7 cellular contexts compared by ENCODE assay signal in the genomic region with DNA sequence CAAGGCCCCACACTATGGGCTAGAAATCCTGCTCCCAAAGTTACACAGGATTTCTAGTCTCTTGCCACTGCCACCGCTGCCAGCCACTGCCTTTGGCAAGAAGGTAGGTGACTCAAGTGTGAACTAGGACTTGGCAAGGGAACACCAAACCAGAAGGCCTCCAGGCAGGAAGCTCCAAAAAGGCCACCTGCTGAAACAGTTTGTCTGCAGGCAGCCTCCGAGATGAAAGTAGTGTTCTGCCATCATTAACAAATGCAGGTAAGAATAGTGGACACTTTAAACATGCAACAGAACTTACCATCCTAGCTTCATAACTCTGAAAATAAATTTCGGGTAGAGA. TPM values are rescaled to one million over a fixed set of nuclear protein-coding genes. Genes with fewer than 3 reads are reported as not detected.
DNase-seq lines count a peak whose midpoint lies in the region; ATAC-seq and TF ChIP-seq lines count a peak whose summit lies in the region.

No MANE protein-coding gene starts in this region.

- H3K9me3 ChIP-seq in esophagus squamous epithelium = no peaks in the 10 kb centered on the region

- H3K27me3 ChIP-seq in esophagus squamous epithelium (no peaks in the 10 kb centered on the region), GM23338 (ENCODE audit: insufficient read depth) (peaks cover 28% of the 10 kb centered on the region)

- H3K4me1 ChIP-seq in esophagus squamous epithelium (peaks cover 0 to 71% (median 13%) of the 10 kb centered on the region in 3 donors), GM23338 (ENCODE audit: insufficient read depth) (peaks cover 11% of the 10 kb centered on the region)

- peaks cover 5% of the 10 kb centered on the region; the same call in 1 of the 2 replicates for H4K20me1 ChIP-seq in GM23338 (replicated peaks; ENCODE audit: insufficient read depth)

- no peak overlapping the region for H3K4me2 ChIP-seq in GM23338

- H3F3A ChIP-seq in GM23338 (replicated peaks; ENCODE audit: low read depth) = no peaks in the 10 kb centered on the region; the same call in 1 of the 2 replicates

- TF ChIP-seq POLR2A in esophagus squamous epithelium (IDR thresholded peaks at IDR 0.05) = peak in 1 of 4 donors; percentile 8

- H3K4me3 ChIP-seq in esophagus squamous epithelium (no peak overlapping the region), GM23338 (no peak overlapping the region)

- H3K79me2 ChIP-seq in GM23338 (replicated peaks; ENCODE audit: insufficient read depth) = no peaks in the 10 kb centered on the region

- peaks cover 78% of the 10 kb centered on the region for H3K36me3 Mint-ChIP-seq in stimulated activated effector memory CD8-positive, alpha-beta T cell treated with anti-CD3 and anti-CD28 coated beads, Interleukin-12 subunit alpha, Interleukin-12 subunit beta, amount 100 ng/mL, for 72 hours
- H3K36me3 Mint-ChIP-seq in GM23338 (ENCODE audit: low read depth) (no peaks in the 10 kb centered on the region), endothelial cell (ENCODE audit: low read depth, unreplicated experiment) (peaks cover 1% of the 10 kb centered on the region)

- H3K9me2 ChIP-seq in GM23338 (ENCODE audit: insufficient read depth) = no peaks in the 10 kb centered on the region; the same call in 1 of the 2 replicates

- no peak overlapping the region for H2AFZ ChIP-seq in GM23338

- DNase-seq in H4 (ENCODE audit: low spot score) (peak; percentile 39), RPMI8226 (peak; percentile 85), esophagus squamous epithelium (lab: John Stamatoyannopoulos, UW) (no peak), GM23338 (ENCODE audit: low spot score) (no peak), endothelial cell (ENCODE audit: low spot score) (no peak)
- DNase-seq in stimulated activated effector memory CD8-positive, alpha-beta T cell treated with anti-CD3 and anti-CD28 coated beads, Interleukin-12 subunit alpha, Interleukin-12 subunit beta, amount 100 ng/mL, for 72 hours (ENCODE audit: low spot score in 2 of 2) = no peak

- peak overlapping the region; percentile 94 for H3K27ac Mint-ChIP-seq in stimulated activated effector memory CD8-positive, alpha-beta T cell treated with anti-CD3 and anti-CD28 coated beads, Interleukin-12 subunit alpha, Interleukin-12 subunit beta, amount 100 ng/mL, for 72 hours
- H3K27ac Mint-ChIP-seq in GM23338 (no peak overlapping the region), endothelial cell (ENCODE audit: unreplicated experiment) (no peak overlapping the region)

- intact Hi-C loops in esophagus squamous epithelium (cut with DNase I) = no loop called here

- peaks cover 31% of the 10 kb centered on the region for H3K27me3 Mint-ChIP-seq in GM23338 (ENCODE audit: insufficient read depth, low read depth, poor library complexity)
- H3K27me3 Mint-ChIP-seq in endothelial cell (ENCODE audit: unreplicated experiment) = peaks cover 8% of the 10 kb centered on the region

- peak overlapping the region; percentile 86 for H3K4me3 Mint-ChIP-seq in stimulated activated effector memory CD8-positive, alpha-beta T cell treated with anti-CD3 and anti-CD28 coated beads, Interleukin-12 subunit alpha, Interleukin-12 subunit beta, amount 100 ng/mL, for 72 hours
- no peak overlapping the region for H3K4me3 Mint-ChIP-seq in GM23338
- H3K4me3 Mint-ChIP-seq in endothelial cell (ENCODE audit: unreplicated experiment) = no peak overlapping the region

- H3K36me3 ChIP-seq in esophagus squamous epithelium (no peaks in the 10 kb centered on the region), GM23338 (ENCODE audit: insufficient read depth) (no peaks in the 10 kb centered on the region)

- TF ChIP-seq CTCF in esophagus squamous epithelium (IDR thresholded peaks at IDR 0.05) (no peak), GM23338 (conservative IDR thresholded peaks at IDR 0.05; ENCODE audit: low read depth in 2 of 2) (no peak), endothelial cell (IDR thresholded peaks at IDR 0.05; ENCODE audit: unreplicated experiment) (no peak)

- no peak for ATAC-seq in stimulated activated effector memory CD8-positive, alpha-beta T cell treated with anti-CD3 and anti-CD28 coated beads, Interleukin-12 subunit alpha, Interleukin-12 subunit beta, amount 100 ng/mL, for 72 hours
- no peak for ATAC-seq in GM23338
- no peak for ATAC-seq in GM21367 (IDR thresholded peaks at IDR 0.05; ENCODE audit: unreplicated experiment)

- H3K4me1 Mint-ChIP-seq in stimulated activated effector memory CD8-positive, alpha-beta T cell treated with anti-CD3 and anti-CD28 coated beads, Interleukin-12 subunit alpha, Interleukin-12 subunit beta, amount 100 ng/mL, for 72 hours = peaks cover 64% of the 10 kb centered on the region
- H3K4me1 Mint-ChIP-seq in GM23338 (peaks cover 9% of the 10 kb centered on the region), endothelial cell (ENCODE audit: unreplicated experiment) (peaks cover 29% of the 10 kb centered on the region)

- H3K27ac ChIP-seq in esophagus squamous epithelium (peak overlapping the region in 3 of 4 donors; percentile 53 to 89 (median 68)), GM23338 (ENCODE audit: low read depth) (no peak overlapping the region)

- H3K9me3 Mint-ChIP-seq in stimulated activated effector memory CD8-positive, alpha-beta T cell treated with anti-CD3 and anti-CD28 coated beads, Interleukin-12 subunit alpha, Interleukin-12 subunit beta, amount 100 ng/mL, for 72 hours = no peaks in the 10 kb centered on the region
- H3K9me3 Mint-ChIP-seq in GM23338 (no peaks in the 10 kb centered on the region), endothelial cell (ENCODE audit: unreplicated experiment) (no peaks in the 10 kb centered on the region)

- 38 to 39% methylated on average over 2 to 3 of the region's 3 CpGs for WGBS in esophagus squamous epithelium, 2 donors

TF ChIP-seq in GM23338, 12 proteins besides CTCF, POLR2A, EP300 and RAD21 (continues in another document):
- TF ChIP-seq CREB1 (CRISPR knock-in tag; IDR thresholded peaks at IDR 0.05; ENCODE audit: low read depth) (no peak), ZNF114 (CRISPR knock-in tag; IDR thresholded peaks at IDR 0.05) (no peak), JUNB (IDR thresholded peaks at IDR 0.05; ENCODE audit: unreplicated experiment) (no peak), STAT1 (IDR thresholded peaks at IDR 0.05; ENCODE audit: unreplicated experiment) (no peak), EZH2 (IDR thresholded peaks at IDR 0.05; ENCODE audit: low read depth, unreplicated experiment) (no peak), EZH2phosphoT487 (IDR thresholded peaks at IDR 0.05; ENCODE audit: unreplicated experiment) (no peak), NANOG (IDR thresholded peaks at IDR 0.05; ENCODE audit: borderline replicate concordance) (no peak), ZNF331 (CRISPR knock-in tag; IDR thresholded peaks at IDR 0.05; ENCODE audit: low read depth) (no peak)
- TF ChIP-seq, protein P1, sequence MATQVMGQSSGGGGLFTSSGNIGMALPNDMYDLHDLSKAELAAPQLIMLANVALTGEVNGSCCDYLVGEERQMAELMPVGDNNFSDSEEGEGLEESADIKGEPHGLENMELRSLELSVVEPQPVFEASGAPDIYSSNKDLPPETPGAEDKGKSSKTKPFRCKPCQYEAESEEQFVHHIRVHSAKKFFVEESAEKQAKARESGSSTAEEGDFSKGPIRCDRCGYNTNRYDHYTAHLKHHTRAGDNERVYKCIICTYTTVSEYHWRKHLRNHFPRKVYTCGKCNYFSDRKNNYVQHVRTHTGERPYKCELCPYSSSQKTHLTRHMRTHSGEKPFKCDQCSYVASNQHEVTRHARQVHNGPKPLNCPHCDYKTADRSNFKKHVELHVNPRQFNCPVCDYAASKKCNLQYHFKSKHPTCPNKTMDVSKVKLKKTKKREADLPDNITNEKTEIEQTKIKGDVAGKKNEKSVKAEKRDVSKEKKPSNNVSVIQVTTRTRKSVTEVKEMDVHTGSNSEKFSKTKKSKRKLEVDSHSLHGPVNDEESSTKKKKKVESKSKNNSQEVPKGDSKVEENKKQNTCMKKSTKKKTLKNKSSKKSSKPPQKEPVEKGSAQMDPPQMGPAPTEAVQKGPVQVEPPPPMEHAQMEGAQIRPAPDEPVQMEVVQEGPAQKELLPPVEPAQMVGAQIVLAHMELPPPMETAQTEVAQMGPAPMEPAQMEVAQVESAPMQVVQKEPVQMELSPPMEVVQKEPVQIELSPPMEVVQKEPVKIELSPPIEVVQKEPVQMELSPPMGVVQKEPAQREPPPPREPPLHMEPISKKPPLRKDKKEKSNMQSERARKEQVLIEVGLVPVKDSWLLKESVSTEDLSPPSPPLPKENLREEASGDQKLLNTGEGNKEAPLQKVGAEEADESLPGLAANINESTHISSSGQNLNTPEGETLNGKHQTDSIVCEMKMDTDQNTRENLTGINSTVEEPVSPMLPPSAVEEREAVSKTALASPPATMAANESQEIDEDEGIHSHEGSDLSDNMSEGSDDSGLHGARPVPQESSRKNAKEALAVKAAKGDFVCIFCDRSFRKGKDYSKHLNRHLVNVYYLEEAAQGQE (IDR thresholded peaks at IDR 0.05; ENCODE audit: unreplicated experiment) = no peak

RNA-seq across cellular contexts. Expression of a gene that starts 3.9 kb away (rescaled TPM):
- 1.9 and 4.0 TPM in 2 replicates for total RNA-seq in H4 (2014; rRNA removed; shearing (Covaris generic))
- total RNA-seq in esophagus squamous epithelium (10 to 100 TPM in 2 of 4 donors, 1 to 10 TPM in 2; 4.5 to 54.0 (median 11.4) TPM), endothelial cell (ENCODE audit: unreplicated experiment) (8.1 TPM)
- 0.56 and 1.7 TPM in 2 replicates for total RNA-seq in GM23338 (2014; rRNA removed; shearing (Covaris generic))
- polyA plus RNA-seq in GM23338 (2016; fragmentation: Nextera tagmentation; extraction: Ambion mirVana) = 0.37 and 0.44 TPM in 2 replicates

Comparison
In these comparisons a context has a peak if more than half of its experiments do, and no peak if none do; other contexts are left out.
1. DNase-seq: peak in H4 (single experiment) and RPMI8226 (single experiment); none in esophagus squamous epithelium (single experiment), stimulated activated effector memory CD8-positive, alpha-beta T cell treated with anti-CD3 and anti-CD28 coated beads, Interleukin-12 subunit alpha, Interleukin-12 subunit beta, amount 100 ng/mL, for 72 hours (0 of 2), GM23338 (single experiment) and endothelial cell (single experiment).